Comparison of ENCODE assay signal across 9 cellular contexts in genomic region chr2:30238143-30238800, GRCh38. TPM values are rescaled to one million over a fixed set of nuclear protein-coding genes. Genes with fewer than 3 reads are reported as not detected.
DNase-seq lines count a peak whose midpoint lies in the region; ATAC-seq and TF ChIP-seq lines count a peak whose summit lies in the region.
"Had no signal": no experiment of that assay in that cellular context is flagged by ENCODE, and none has a peak within 500 bp of the region (broad histone marks: within the 10 kb centered on the region; RNA-seq: fewer than 3 reads in every experiment).

No MANE protein-coding gene starts in this region.

- peak; percentile 64 for DNase-seq in activated CD8-positive, alpha-beta memory T cell treated with anti-CD3 and anti-CD28 coated beads for 24 hours
- no peak for DNase-seq in activated CD8-positive, alpha-beta memory T cell treated with anti-CD3 and anti-CD28 coated beads, Interleukin-2, amount 50 U/mL, for 4 hours
- no peak for DNase-seq in activated T-helper 1 cell treated with anti-CD3 and anti-CD28 coated beads, Interleukin-12 subunit alpha, Interleukin-12 subunit beta, Interleukin-2, Interleukin-4 antibody, amounts not matched to agents 30 ng/mL and 10 ng/mL and 1 ng/mL, durations not matched to agents 14 hours and 24 hours and 36 hours (ENCODE audit: low spot score)
- DNase-seq in lower lobe of right lung (no peak), suprapubic skin (ENCODE audit: low spot score in 2 of 2) (peak; percentile 33 to 71), EL (no peak)
- DNase-seq in stimulated activated CD4-positive, alpha-beta T cell treated with anti-CD3 and anti-CD28 coated beads, Interleukin-4, amount 100 ng/mL, for 4 hours = no peak
- DNase-seq: OCI-M1 had no signal

- H3K4me1 ChIP-seq in lower lobe of right lung = peaks cover 81% of the 10 kb centered on the region
- peaks cover 54% of the 10 kb centered on the region for H3K4me1 ChIP-seq in suprapubic skin

- H3K36me3 Mint-ChIP-seq in activated T-helper 1 cell treated with anti-CD3 and anti-CD28 coated beads, Interleukin-12 subunit alpha, Interleukin-12 subunit beta, Interleukin-2, Interleukin-4 antibody, amounts not matched to agents 30 ng/mL and 10 ng/mL and 1 ng/mL, durations not matched to agents 14 hours and 24 hours and 36 hours (ENCODE audit: low read depth) = peaks cover 95% of the 10 kb centered on the region

- H3K27ac Mint-ChIP-seq in activated T-helper 1 cell treated with anti-CD3 and anti-CD28 coated beads, Interleukin-12 subunit alpha, Interleukin-12 subunit beta, Interleukin-2, Interleukin-4 antibody, amounts not matched to agents 30 ng/mL and 10 ng/mL and 1 ng/mL, durations not matched to agents 14 hours and 24 hours and 36 hours = peak overlapping the region; percentile 86

- TF ChIP-seq POLR2A in suprapubic skin (IDR thresholded peaks at IDR 0.05) = no peak

- ATAC-seq in lower lobe of right lung = no peak
- no peak for ATAC-seq in GM18517 (IDR thresholded peaks at IDR 0.05; ENCODE audit: unreplicated experiment)

- H3K36me3 ChIP-seq in lower lobe of right lung (peaks cover 22% of the 10 kb centered on the region), suprapubic skin (peaks cover 5% of the 10 kb centered on the region)

- H3K4me3 ChIP-seq in lower lobe of right lung (peak overlapping the region; percentile 82), suprapubic skin (no peak overlapping the region)

- WGBS in suprapubic skin = 82% methylated on average over 10 of the region's 11 CpGs

- peak overlapping the region; percentile 98 for H3K4me3 Mint-ChIP-seq in activated T-helper 1 cell treated with anti-CD3 and anti-CD28 coated beads, Interleukin-12 subunit alpha, Interleukin-12 subunit beta, Interleukin-2, Interleukin-4 antibody, amounts not matched to agents 30 ng/mL and 10 ng/mL and 1 ng/mL, durations not matched to agents 14 hours and 24 hours and 36 hours

- no peaks in the 10 kb centered on the region for H3K27me3 Mint-ChIP-seq in activated T-helper 1 cell treated with anti-CD3 and anti-CD28 coated beads, Interleukin-12 subunit alpha, Interleukin-12 subunit beta, Interleukin-2, Interleukin-4 antibody, amounts not matched to agents 30 ng/mL and 10 ng/mL and 1 ng/mL, durations not matched to agents 14 hours and 24 hours and 36 hours (ENCODE audit: insufficient read depth)

- peaks cover 87% of the 10 kb centered on the region for H3K4me1 Mint-ChIP-seq in activated T-helper 1 cell treated with anti-CD3 and anti-CD28 coated beads, Interleukin-12 subunit alpha, Interleukin-12 subunit beta, Interleukin-2, Interleukin-4 antibody, amounts not matched to agents 30 ng/mL and 10 ng/mL and 1 ng/mL, durations not matched to agents 14 hours and 24 hours and 36 hours (ENCODE audit: low read depth)

- no peaks in the 10 kb centered on the region for H3K9me3 ChIP-seq in lower lobe of right lung
- H3K9me3 ChIP-seq in suprapubic skin = no peaks in the 10 kb centered on the region

- TF ChIP-seq CTCF in lower lobe of right lung (IDR thresholded peaks at IDR 0.05) = no peak
- TF ChIP-seq CTCF in suprapubic skin (IDR thresholded peaks at IDR 0.05) = no peak

- TF ChIP-seq EP300 in suprapubic skin (IDR thresholded peaks at IDR 0.05) = no peak

- H3K27me3 ChIP-seq in lower lobe of right lung (ENCODE audit: low read depth) (no peaks in the 10 kb centered on the region), suprapubic skin (no peaks in the 10 kb centered on the region)

- H3K27ac ChIP-seq in lower lobe of right lung (peak overlapping the region; percentile 47), suprapubic skin (no peak overlapping the region)

- intact Hi-C loops in activated T-helper 1 cell treated with anti-CD3 and anti-CD28 coated beads, Interleukin-12 subunit alpha, Interleukin-12 subunit beta, Interleukin-2, Interleukin-4 antibody, amounts not matched to agents 30 ng/mL and 10 ng/mL and 1 ng/mL, durations not matched to agents 14 hours and 24 hours and 36 hours (cut with micrococcal nuclease) = loop anchor here (5.0 to 10.0 kb wide), 2 partner anchors 239 to 1343 kb away; partner anchors contain the start of gene WDR43
- intact Hi-C loops in lower lobe of right lung (cut with DNase I) = no loop called here

- H3K9me3 Mint-ChIP-seq in activated T-helper 1 cell treated with anti-CD3 and anti-CD28 coated beads, Interleukin-12 subunit alpha, Interleukin-12 subunit beta, Interleukin-2, Interleukin-4 antibody, amounts not matched to agents 30 ng/mL and 10 ng/mL and 1 ng/mL, durations not matched to agents 14 hours and 24 hours and 36 hours = peaks cover 5% of the 10 kb centered on the region

RNA-seq across cellular contexts. Expression of gene LBH, which starts 6.9 kb away (rescaled TPM):
- 306 and 313 TPM in 2 replicates for total RNA-seq in activated T-helper 1 cell treated with anti-CD3 and anti-CD28 coated beads, Interleukin-12 subunit alpha, Interleukin-12 subunit beta, Interleukin-2, Interleukin-4 antibody, amounts not matched to agents 30 ng/mL and 10 ng/mL and 1 ng/mL, durations not matched to agents 14 hours and 24 hours and 36 hours
- total RNA-seq in lower lobe of right lung (137 TPM), suprapubic skin (10 to 100 TPM; 14.9 to 41.1 (median 30.0) TPM)

Comparison
In these comparisons a context has a peak if more than half of its experiments do, and no peak if none do; other contexts are left out.
1. DNase-seq: peak in activated CD8-positive, alpha-beta memory T cell treated with anti-CD3 and anti-CD28 coated beads for 24 hours (single experiment) and suprapubic skin (2 of 2); none in activated CD8-positive, alpha-beta memory T cell treated with anti-CD3 and anti-CD28 coated beads, Interleukin-2, amount 50 U/mL, for 4 hours (single experiment), activated T-helper 1 cell treated with anti-CD3 and anti-CD28 coated beads, Interleukin-12 subunit alpha, Interleukin-12 subunit beta, Interleukin-2, Interleukin-4 antibody, amounts not matched to agents 30 ng/mL and 10 ng/mL and 1 ng/mL, durations not matched to agents 14 hours and 24 hours and 36 hours (single experiment), lower lobe of right lung (single experiment), EL (single experiment) and stimulated activated CD4-positive, alpha-beta T cell treated with anti-CD3 and anti-CD28 coated beads, Interleukin-4, amount 100 ng/mL, for 4 hours (0 of 2).